Comparison of ENCODE assay signal across 15 cellular contexts in the genomic region with DNA sequence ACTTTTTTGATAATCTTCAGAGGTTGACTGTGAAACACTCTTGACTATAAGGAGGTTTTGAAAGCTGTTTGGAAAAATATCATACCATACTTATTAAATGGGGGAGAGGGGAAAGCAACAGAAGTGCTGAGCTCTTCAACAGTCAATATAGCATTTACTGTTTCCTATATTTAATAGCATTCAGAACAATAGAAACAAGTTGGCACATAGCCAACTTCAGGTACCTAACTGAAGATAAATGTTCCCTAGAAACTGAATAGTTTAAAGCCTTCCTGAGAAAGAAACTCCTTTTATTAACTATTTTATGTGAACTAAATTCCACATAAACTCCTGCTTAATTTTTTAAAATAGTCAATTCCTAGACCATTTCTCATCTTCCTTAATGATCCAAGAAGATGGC. TPM values are rescaled to one million over a fixed set of nuclear protein-coding genes. Genes with fewer than 3 reads are reported as not detected.
"Had no signal": no experiment of that assay in that cellular context is flagged by ENCODE, and none has a peak within 500 bp of the region (broad histone marks: within the 10 kb centered on the region; RNA-seq: fewer than 3 reads in every experiment).

No MANE protein-coding gene starts in this region.

- H3K27me3 ChIP-seq: ascending aorta, neutrophil, thyroid gland had no signal

- H3K27ac ChIP-seq: ascending aorta, neutrophil, thyroid gland had no signal

- DNase-seq: activated B cell treated with CpG ODN at 0.5 μM for 24 hours; activated CD4-positive, alpha-beta T cell treated with anti-CD3 and anti-CD28 coated beads, Interleukin-2, amount 10 ng/mL, durations not matched to agents 24 days and 14 days; activated naive CD4-positive, alpha-beta T cell treated with Interleukin-2 at 50 U/mL for 16 hours; activated naive CD8-positive, alpha-beta T cell treated with anti-CD3 and anti-CD28 coated beads, Interleukin-2, amount 50 U/mL, for 24 hours; foreskin melanocyte; head of caudate nucleus; mammary epithelial cell; mucosa of descending colon; naive thymus-derived CD8-positive, alpha-beta T cell; posterior cingulate gyrus; small intestine; thyroid gland had no signal

- FAIRE-seq: small intestine, urothelium cell line had no signal

- H3K4me3 ChIP-seq: ascending aorta, mucosa of descending colon, thyroid gland had no signal

- H3K36me3 ChIP-seq: ascending aorta, neutrophil, thyroid gland had no signal

- H3K9me3 ChIP-seq: ascending aorta, mucosa of descending colon, neutrophil, thyroid gland had no signal

- H3K4me1 ChIP-seq: ascending aorta, thyroid gland had no signal

RNA-seq across cellular contexts. Expression of gene RNF183, which starts 55.5 kb away (rescaled TPM):
- total RNA-seq: activated B cell treated with CpG ODN at 0.5 μM for 24 hours, ascending aorta, mammary epithelial cell, thyroid gland had no signal
- polyA plus RNA-seq: naive thymus-derived CD8-positive, alpha-beta T cell had no signal
